15 cellular contexts compared by ENCODE assay signal in the genomic region with DNA sequence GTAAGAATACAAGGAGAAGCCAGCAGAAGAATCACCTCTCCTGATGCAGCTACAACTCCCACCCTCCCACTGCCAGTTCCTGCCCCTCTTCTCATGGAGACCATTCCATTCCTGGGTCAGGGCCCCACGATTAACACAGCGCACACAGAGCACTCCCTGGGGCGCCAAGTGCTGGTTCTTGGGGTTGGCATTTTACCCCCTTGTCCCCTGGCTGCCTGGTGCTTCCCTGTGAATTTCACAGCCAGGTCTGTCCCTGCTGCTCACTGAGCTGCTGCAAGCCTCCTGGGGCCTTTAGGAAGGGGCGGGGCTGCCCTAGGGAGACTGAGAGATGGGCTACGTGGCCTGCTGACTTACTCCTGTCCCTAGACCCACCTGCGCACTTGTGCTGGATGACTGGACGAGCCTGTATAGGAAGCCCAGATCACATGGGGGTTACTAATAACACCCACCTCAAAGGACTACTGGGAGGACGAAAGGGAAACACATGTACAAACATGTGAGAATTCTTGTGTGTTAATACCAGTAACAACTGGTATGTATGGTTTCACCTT. TPM values are rescaled to one million over a fixed set of nuclear protein-coding genes. Genes with fewer than 3 reads are reported as not detected.
A peak's percentile ranks its signal among the peaks of the same experiment; 100 is the strongest.
DNase-seq lines count a peak whose midpoint lies in the region; ATAC-seq and TF ChIP-seq lines count a peak whose summit lies in the region.
"Had no signal": no experiment of that assay in that cellular context is flagged by ENCODE, and none has a peak within 500 bp of the region (broad histone marks: within the 10 kb centered on the region; RNA-seq: fewer than 3 reads in every experiment).

No MANE protein-coding gene starts in this region.

- H3K27ac ChIP-seq in RWPE2 (ENCODE audit: poor library complexity, severe bottlenecking) (no peak overlapping the region), gastrocnemius medialis (peak overlapping the region; percentile 64 to 99 (median 74))
- no peak overlapping the region for H3K27ac ChIP-seq in CD4-positive, alpha-beta memory T cell (ENCODE audit: low read depth, low read length)
- H3K27ac ChIP-seq: neutrophil, upper lobe of right lung had no signal

- POLR2A ChIA-PET in CD4-positive, alpha-beta memory T cell (lab: Charles Lee; ENCODE audit: partially characterized antibody): interaction anchor here (2.0 to 7.0 kb wide), 2 partner anchors 8 to 17 kb away, joined by 9 to 210 read pairs; partner anchors contain the start of gene ZNF692

- TF ChIP-seq POLR2A in gastrocnemius medialis (IDR thresholded peaks at IDR 0.05): no peak

- H3K4me3 ChIP-seq in RWPE2 (ENCODE audit: severe bottlenecking) (no peak overlapping the region), gastrocnemius medialis (no peak overlapping the region)
- no peak overlapping the region for H3K4me3 ChIP-seq in CD4-positive, alpha-beta memory T cell (ENCODE audit: low read length in 2 of 2)
- H3K4me3 ChIP-seq: upper lobe of right lung had no signal

- TF ChIP-seq CTCF in RWPE2 (IDR thresholded peaks at IDR 0.05; ENCODE audit: poor library complexity, severe bottlenecking): no peak
- no peak for TF ChIP-seq CTCF in gastrocnemius medialis (IDR thresholded peaks at IDR 0.05 in 4 of 5, conservative IDR thresholded peaks at IDR 0.05 in 1 of 5)

- H3K27ac Mint-ChIP-seq in CD4-positive, alpha-beta memory T cell: peak overlapping the region in 1 of 7 donors; percentile 77
- H3K27ac Mint-ChIP-seq: activated CD8-positive, alpha-beta T cell treated with anti-CD3 and anti-CD28 coated beads for 36 hours had no signal

- no peak overlapping the region for H3K4me3 Mint-ChIP-seq in CD4-positive, alpha-beta memory T cell
- H3K4me3 Mint-ChIP-seq: activated CD8-positive, alpha-beta T cell treated with anti-CD3 and anti-CD28 coated beads for 36 hours had no signal

- H3K36me3 ChIP-seq in RWPE2 (ENCODE audit: low read depth) (peaks cover 8% of the 10 kb centered on the region), gastrocnemius medialis (peaks cover 0 to 30% of the 10 kb centered on the region in 2 donors)
- peaks cover 33% of the 10 kb centered on the region for H3K36me3 ChIP-seq in CD4-positive, alpha-beta memory T cell (ENCODE audit: insufficient read depth, low read length)

- CTCF ChIA-PET in CD4-positive, alpha-beta memory T cell (lab: Charles Lee; ENCODE audit: partially characterized antibody): interaction anchor here (1.4 to 2.9 kb wide), 4 partner anchors 14 to 60 kb away, joined by 3 to 12 read pairs (median 7); partner anchors contain the start of genes SH3BP5L and ZNF692

- peaks cover 14% of the 10 kb centered on the region for H3K4me1 ChIP-seq in RWPE2 (ENCODE audit: insufficient read depth, poor library complexity, severe bottlenecking)
- peaks cover 47 to 52% of the 10 kb centered on the region in 2 donors for H3K4me1 ChIP-seq in gastrocnemius medialis
- H3K4me1 ChIP-seq in CD4-positive, alpha-beta memory T cell (ENCODE audit: insufficient read depth, low read length): peaks cover 27% of the 10 kb centered on the region

- H3K9me3 Mint-ChIP-seq in CD4-positive, alpha-beta memory T cell: no peaks in the 10 kb centered on the region
- H3K9me3 Mint-ChIP-seq: activated CD8-positive, alpha-beta T cell treated with anti-CD3 and anti-CD28 coated beads for 36 hours had no signal

- no peaks in the 10 kb centered on the region for H3K27me3 Mint-ChIP-seq in CD4-positive, alpha-beta memory T cell
- H3K27me3 Mint-ChIP-seq: activated CD8-positive, alpha-beta T cell treated with anti-CD3 and anti-CD28 coated beads for 36 hours had no signal

- in situ Hi-C loops in gastrocnemius medialis (cut with MboI; ENCODE audit: low sequenced_read_pairs in 4 of 4): no loop called here

- intact Hi-C loops in gastrocnemius medialis (cut with DNase I; ENCODE audit: low total_unique reads): no loop called here
- intact Hi-C loops in CD4-positive, alpha-beta memory T cell (cut with micrococcal nuclease): no loop called here

- peaks cover 12 to 36% (median 24%) of the 10 kb centered on the region in 4 donors for H3K4me1 Mint-ChIP-seq in CD4-positive, alpha-beta memory T cell

- DNase-seq in RWPE2 (ENCODE audit: low spot score) (no peak), gastrocnemius medialis (no peak), cerebellar nuclear complex (lab: John Stamatoyannopoulos, UW) (no peak), putamen (ENCODE audit: low spot score) (no peak)
- no peak for DNase-seq in CD4-positive, alpha-beta memory T cell
- DNase-seq: activated CD8-positive, alpha-beta T cell treated with anti-CD3 and anti-CD28 coated beads for 36 hours; DMS53; Kasumi-1; kidney glomerular epithelial cell; NCI-H526 treated with DMSO at 0.1 percent for 48 hours; upper lobe of right lung had no signal

- H3K27me3 ChIP-seq in RWPE2 (ENCODE audit: insufficient read depth, poor library complexity, severe bottlenecking) (no peaks in the 10 kb centered on the region), gastrocnemius medialis (no peaks in the 10 kb centered on the region)
- no peaks in the 10 kb centered on the region for H3K27me3 ChIP-seq in CD4-positive, alpha-beta memory T cell (ENCODE audit: insufficient read depth, low read length)
- H3K27me3 ChIP-seq: neutrophil, upper lobe of right lung had no signal

- ATAC-seq in GM18502 (IDR thresholded peaks at IDR 0.05; ENCODE audit: poor library complexity, unreplicated experiment) (peak; percentile 31), GM21526 (IDR thresholded peaks at IDR 0.05; ENCODE audit: low FRiP score, unreplicated experiment) (peak; percentile 34), RWPE2 (ENCODE audit: low read depth) (peak; percentile 4; the same call in 1 of the 3 replicates), gastrocnemius medialis (no peak), GM18870 (IDR thresholded peaks at IDR 0.05; ENCODE audit: unreplicated experiment) (no peak)
- ATAC-seq: activated CD8-positive, alpha-beta T cell treated with anti-CD3 and anti-CD28 coated beads for 36 hours; upper lobe of right lung had no signal

- H3K9me3 ChIP-seq in RWPE2 (ENCODE audit: severe bottlenecking) (no peaks in the 10 kb centered on the region), gastrocnemius medialis (no peaks in the 10 kb centered on the region)
- H3K9me3 ChIP-seq in CD4-positive, alpha-beta memory T cell (ENCODE audit: control insufficient read depth in 1 of 2, low read length in 2 of 2): no peaks in the 10 kb centered on the region
- H3K9me3 ChIP-seq: neutrophil, upper lobe of right lung had no signal

- peaks cover 17 to 32% of the 10 kb centered on the region in 2 donors for H3K36me3 Mint-ChIP-seq in CD4-positive, alpha-beta memory T cell

RNA-seq across cellular contexts. Expression of gene ZNF672, which starts 4.8 kb away (rescaled TPM):
- total RNA-seq in gastrocnemius medialis: 10 to 100 TPM; 41.9 to 81.0 (median 59.0) TPM
- total RNA-seq in CD4-positive, alpha-beta memory T cell: 10 to 100 TPM; 39.7 to 42.8 TPM
- 10 to 100 TPM; 12.4 to 29.2 TPM for polyA plus RNA-seq in CD4-positive, alpha-beta memory T cell

RNA-seq across cellular contexts. Expression of gene ZNF692, which starts 16.0 kb away (rescaled TPM):
- 10 to 100 TPM in 3 of 4 donors, 1 to 10 TPM in 1; 8.0 to 38.0 (median 13.9) TPM for total RNA-seq in gastrocnemius medialis
- total RNA-seq in CD4-positive, alpha-beta memory T cell: 10 to 100 TPM; 70.8 to 74.8 TPM
- 10 to 100 TPM; 10.9 to 13.0 TPM for polyA plus RNA-seq in CD4-positive, alpha-beta memory T cell

RNA-seq across cellular contexts. Expression of gene SH3BP5L, which starts 17.1 kb away (rescaled TPM):
- total RNA-seq in gastrocnemius medialis: 10 to 100 TPM; 15.7 to 26.4 (median 22.8) TPM
- total RNA-seq in CD4-positive, alpha-beta memory T cell: 10 to 100 TPM; 40.9 to 43.4 TPM
- 1 to 10 TPM in 1 of 2 donors, under 1 TPM in 1; 0.77 to 4.4 TPM for polyA plus RNA-seq in CD4-positive, alpha-beta memory T cell

Comparison
In these comparisons a context has a peak if more than half of its experiments do, and no peak if none do; other contexts are left out.
1. ATAC-seq: peak in GM18502 (single experiment), GM21526 (single experiment) and RWPE2 (single experiment); none in gastrocnemius medialis (0 of 2) and GM18870 (single experiment).
2. H3K27ac ChIP-seq: peak in gastrocnemius medialis (4 of 4); none in RWPE2 (single experiment) and CD4-positive, alpha-beta memory T cell (single experiment).